In genomic region chr7:113698556-113699220, GRCh38 we compare ENCODE assay signal across 7 cellular contexts.
DNase-seq lines count a peak whose midpoint lies in the region; ATAC-seq, FAIRE-seq and TF ChIP-seq lines count a peak whose summit lies in the region.

No MANE protein-coding gene starts in this region.

- H3K27me3 ChIP-seq in esophagus muscularis mucosa (no peaks in the 10 kb centered on the region), small intestine (ENCODE audit: control insufficient read depth in 2 of 2, insufficient read depth in 2 of 2, low read length in 2 of 2) (no peaks in the 10 kb centered on the region)

- no peak for TF ChIP-seq POLR2A in esophagus muscularis mucosa (IDR thresholded peaks at IDR 0.05; ENCODE audit: low read depth)

- no peak overlapping the region for H3K4me2 ChIP-seq in OCI-LY7 (ENCODE audit: low read length)

- no peaks in the 10 kb centered on the region for H4K20me1 ChIP-seq in OCI-LY7 (ENCODE audit: insufficient read depth, low read length)

- POLR2A ChIA-PET in OCI-LY7 (lab: Charles Lee) = no interaction called here

- intact Hi-C loops in OCI-LY7 (cut with micrococcal nuclease; ENCODE audit: unreplicated experiment) = no loop called here
- intact Hi-C loops in esophagus muscularis mucosa (cut with DNase I) = no loop called here

- TF ChIP-seq EP300 in esophagus muscularis mucosa (IDR thresholded peaks at IDR 0.05) = no peak

- no TSS peak for BruUV-seq in OCI-LY7 (replicated peaks; lab: Mats Ljungman, UMichigan)

- no peak for DNase-seq in GM12864 (ENCODE audit: low read depth)
- peak; percentile 18 for DNase-seq in OCI-LY7 (ENCODE audit: low spot score)
- DNase-seq in esophagus muscularis mucosa (ENCODE audit: extremely low spot score) = no peak
- DNase-seq in small intestine = peak; percentile 24
- no peak for DNase-seq in activated T-cell treated with anti-CD3 and anti-CD28 coated beads, Interleukin-2, amount 50 U/mL, for 48 hours

- H2AFZ ChIP-seq in OCI-LY7 (ENCODE audit: low read length) = no peak overlapping the region

- H3K36me3 ChIP-seq in OCI-LY7 (ENCODE audit: insufficient read depth, low read length) (no peaks in the 10 kb centered on the region), esophagus muscularis mucosa (no peaks in the 10 kb centered on the region), small intestine (ENCODE audit: control insufficient read depth in 2 of 2, insufficient read depth in 2 of 2, low read length in 2 of 2) (no peaks in the 10 kb centered on the region)

- no peaks in the 10 kb centered on the region for H3K9me2 ChIP-seq in OCI-LY7 (ENCODE audit: insufficient read depth, low read length)

- FAIRE-seq in small intestine (lab: Jason Lieb, UNC) = peak; percentile 67

- H3K79me2 ChIP-seq in OCI-LY7 (ENCODE audit: insufficient read depth, low read depth, low read length) = no peaks in the 10 kb centered on the region

- 41% methylated on average over 6 of the region's 6 CpGs for WGBS in esophagus muscularis mucosa
- 45% methylated on average over 6 of the region's 6 CpGs for WGBS in small intestine, 3 donors

- no peaks in the 10 kb centered on the region for H3K9me3 ChIP-seq in OCI-LY7 (ENCODE audit: low read length)
- H3K9me3 ChIP-seq in esophagus muscularis mucosa = no peaks in the 10 kb centered on the region
- H3K9me3 ChIP-seq in small intestine (ENCODE audit: control insufficient read depth, low read depth) = no peaks in the 10 kb centered on the region

- ATAC-seq in HG02678 (IDR thresholded peaks at IDR 0.05; ENCODE audit: unreplicated experiment) (peak; percentile 54), GM18517 (IDR thresholded peaks at IDR 0.05; ENCODE audit: unreplicated experiment) (no peak)

- peak; percentile 57 for TF ChIP-seq CTCF in GM12864 (IDR thresholded peaks at IDR 0.05; ENCODE audit: low read depth, low read length, missing control alignments)
- TF ChIP-seq CTCF in OCI-LY7 (conservative IDR thresholded peaks at IDR 0.05; ENCODE audit: low read length) = peak; percentile 90
- peak; percentile 64 to 73 (median 68) for TF ChIP-seq CTCF in esophagus muscularis mucosa (IDR thresholded peaks at IDR 0.05)

- no peak overlapping the region for H3K27ac ChIP-seq in OCI-LY7 (ENCODE audit: low read depth, low read length, poor library complexity, severe bottlenecking)
- no peak overlapping the region for H3K27ac ChIP-seq in esophagus muscularis mucosa (replicated peaks in 1 of 4)
- no peak overlapping the region for H3K27ac ChIP-seq in small intestine (ENCODE audit: low read depth in 1 of 2, low read length in 1 of 2)

- H3K4me1 ChIP-seq in OCI-LY7 (ENCODE audit: insufficient read depth, low read length, poor library complexity, severe bottlenecking) (no peaks in the 10 kb centered on the region), esophagus muscularis mucosa (peaks cover 0 to 9% (median 4%) of the 10 kb centered on the region in 4 donors), small intestine (ENCODE audit: control insufficient read depth in 2 of 2, insufficient read depth in 1 of 2, low read depth in 1 of 2, low read length in 1 of 2) (no peaks in the 10 kb centered on the region)

- CTCF ChIA-PET in OCI-LY7 (lab: Charles Lee; ENCODE audit: unreplicated experiment) = no interaction called here

- H3K4me3 ChIP-seq in GM12864 (ENCODE audit: low read depth, low read length) = no peak overlapping the region
- H3K4me3 ChIP-seq in OCI-LY7 (ENCODE audit: low read depth, low read length, poor library complexity, severe bottlenecking) = no peak overlapping the region
- no peak overlapping the region for H3K4me3 ChIP-seq in esophagus muscularis mucosa
- no peak overlapping the region for H3K4me3 ChIP-seq in small intestine (ENCODE audit: low read depth in 1 of 2, low read length in 2 of 2)

Comparison
In these comparisons a context has a peak if more than half of its experiments do, and no peak if none do; other contexts are left out.
1. DNase-seq: peak in OCI-LY7 (single experiment) and small intestine (single experiment); none in GM12864 (single experiment), esophagus muscularis mucosa (single experiment) and activated T-cell treated with anti-CD3 and anti-CD28 coated beads, Interleukin-2, amount 50 U/mL, for 48 hours (0 of 2).
2. Peak in every context shown above with its lines, with median percentiles within 50 percentile points of each other: CTCF ChIP-seq.